ENCODE assay signal across 18 cellular contexts in genomic region chr10:67978749-67979148, GRCh38.
"Had no signal": no experiment of that assay in that cellular context is flagged by ENCODE, and none has a peak within 500 bp of the region (broad histone marks: within the 10 kb centered on the region; RNA-seq: fewer than 3 reads in every experiment).

No MANE protein-coding gene starts in this region.

- H3K4me3 ChIP-seq: suprapubic skin had no signal

- DNase-seq: activated B cell treated with CpG ODN at 0.5 μM for 24 hours; activated CD4-positive, alpha-beta T cell treated with anti-CD3 and anti-CD28 coated beads, Interleukin-2, amount 50 U/mL, for 48 hours; activated CD8-positive, alpha-beta memory T cell treated with anti-CD3 and anti-CD28 coated beads, Interleukin-2, amount 50 U/mL, for 48 hours; activated effector memory CD4-positive, alpha-beta T cell treated with Interleukin-2 at 50 U/mL for 16 hours; erythroblast; foreskin keratinocyte; head of caudate nucleus; left cardiac atrium; mammary epithelial cell; naive thymus-derived CD4-positive, alpha-beta T cell; posterior cingulate gyrus; SK-N-SH; small intestine had no signal

- ATAC-seq: foreskin keratinocyte; naive thymus-derived CD4-positive, alpha-beta T cell; Right ventricle myocardium inferior; stimulated activated memory B cell treated with anti-CD40 and anti-IgM and Interleukin-4, amounts not matched to agents 10 μg/mL and 1 μg/mL and 100 μg/mL, for 72 hours had no signal

- H3K27ac Mint-ChIP-seq: activated B cell treated with CpG ODN at 0.5 μM for 24 hours; naive thymus-derived CD4-positive, alpha-beta T cell; T-helper 1 cell treated with Interleukin-12 subunit alpha and Interleukin-12 subunit beta and Interleukin-4 antibody, amounts not matched to agents 30 μg/mL and 1 μg/mL, for 36 hours; type B pancreatic cell had no signal

- H3K4me1 Mint-ChIP-seq: activated B cell treated with CpG ODN at 0.5 μM for 24 hours had no signal

- H3K4me3 Mint-ChIP-seq: activated B cell treated with CpG ODN at 0.5 μM for 24 hours; naive thymus-derived CD4-positive, alpha-beta T cell; stimulated activated memory B cell treated with anti-CD40 and anti-IgM and Interleukin-4, amounts not matched to agents 10 μg/mL and 1 μg/mL and 100 μg/mL, for 72 hours; T-helper 1 cell treated with Interleukin-12 subunit alpha and Interleukin-12 subunit beta and Interleukin-4 antibody, amounts not matched to agents 30 μg/mL and 1 μg/mL, for 36 hours; type B pancreatic cell had no signal

- H3K9me3 Mint-ChIP-seq: activated B cell treated with CpG ODN at 0.5 μM for 24 hours; T-helper 1 cell treated with Interleukin-12 subunit alpha and Interleukin-12 subunit beta and Interleukin-4 antibody, amounts not matched to agents 30 μg/mL and 1 μg/mL, for 36 hours; type B pancreatic cell had no signal

- H3K27me3 Mint-ChIP-seq: activated B cell treated with CpG ODN at 0.5 μM for 24 hours; naive thymus-derived CD4-positive, alpha-beta T cell; stimulated activated memory B cell treated with anti-CD40 and anti-IgM and Interleukin-4, amounts not matched to agents 10 μg/mL and 1 μg/mL and 100 μg/mL, for 72 hours; type B pancreatic cell had no signal
